ENCODE assay signal across 8 cellular contexts in genomic region chr19:56838930-56839664, GRCh38.
DNase-seq lines count a peak whose midpoint lies in the region; ATAC-seq and TF ChIP-seq lines count a peak whose summit lies in the region.

No MANE protein-coding gene starts in this region.

- H3K4me3 ChIP-seq in skeletal muscle cell (ENCODE audit: low read depth, low read length): peak overlapping the region; percentile 42

- no peak for ATAC-seq in GM19455 (IDR thresholded peaks at IDR 0.05; ENCODE audit: unreplicated experiment)

- in situ Hi-C loops in GM13977 (cut with MboI; ENCODE audit: low pct_unique_long_range_greater_than_20kb, low sequenced_read_pairs, unreplicated experiment): no loop called here

- DNase-seq in HS-5 (ENCODE audit: low read depth) (peak; percentile 64), anterior cingulate cortex (lab: John Stamatoyannopoulos, UW) (peak; percentile 63 to 100 (median 99)), hypothalamus (lab: John Stamatoyannopoulos, UW) (peak; percentile 67 to 100 (median 98)), skeletal muscle cell (ENCODE audit: low read depth) (peak; percentile 78), GM13977 (ENCODE audit: low spot score) (no peak), NCI-H2107 treated with DMSO at 0.1 percent for 48 hours (lab: John Stamatoyannopoulos, UW; ENCODE audit: unreplicated experiment) (no peak), NCI-H446 treated with DMSO at 0.1 percent for 48 hours (lab: John Stamatoyannopoulos, UW) (no peak)

- no peak for TF ChIP-seq CTCF in GM13977 (IDR thresholded peaks at IDR 0.05; ENCODE audit: extremely low read depth, insufficient read depth, missing control alignments)

Comparison
In these comparisons a context has a peak if more than half of its experiments do, and no peak if none do; other contexts are left out.
1. DNase-seq: peak in HS-5 (single experiment), anterior cingulate cortex (58 of 58), hypothalamus (51 of 51) and skeletal muscle cell (single experiment); none in GM13977 (single experiment), NCI-H2107 treated with DMSO at 0.1 percent for 48 hours (single experiment) and NCI-H446 treated with DMSO at 0.1 percent for 48 hours (single experiment).